ENCODE assay signal across 14 cellular contexts in genomic region chr11:33179431-33179830, GRCh38. TPM values are rescaled to one million over a fixed set of nuclear protein-coding genes. Genes with fewer than 3 reads are reported as not detected.
DNase-seq lines count a peak whose midpoint lies in the region; ATAC-seq lines count a peak whose summit lies in the region.
"Had no signal": no experiment of that assay in that cellular context is flagged by ENCODE, and none has a peak within 500 bp of the region (broad histone marks: within the 10 kb centered on the region; RNA-seq: fewer than 3 reads in every experiment).

No MANE protein-coding gene starts in this region.

- no peak overlapping the region for H3K4me3 Mint-ChIP-seq in activated CD4-positive, alpha-beta memory T cell treated with anti-CD3 and anti-CD28 coated beads, Interleukin-2, amount 10 ng/mL, durations not matched to agents 7 days and 5 days
- no peak overlapping the region for H3K4me3 Mint-ChIP-seq in activated CD4-positive, alpha-beta memory T cell treated with anti-CD3 and anti-CD28 coated beads for 36 hours
- H3K4me3 Mint-ChIP-seq in activated naive CD8-positive, alpha-beta T cell treated with anti-CD3 and anti-CD28 coated beads, Interleukin-2, amount 50 U/mL, for 24 hours, result no peak overlapping the region
- H3K4me3 Mint-ChIP-seq: activated naive CD4-positive, alpha-beta T cell treated with anti-CD3 and anti-CD28 coated beads, Interleukin-2, amount 50 U/mL, for 24 hours had no signal

- peak; percentile 39 for DNase-seq in activated CD4-positive, alpha-beta memory T cell treated with anti-CD3 and anti-CD28 coated beads, Interleukin-2, amount 10 ng/mL, durations not matched to agents 7 days and 5 days
- no peak for DNase-seq in activated CD4-positive, alpha-beta memory T cell treated with anti-CD3 and anti-CD28 coated beads for 36 hours
- peak; percentile 11 for DNase-seq in NAMALWA (ENCODE audit: low spot score)
- no peak for DNase-seq in activated naive CD8-positive, alpha-beta T cell treated with anti-CD3 and anti-CD28 coated beads, Interleukin-2, amount 50 U/mL, for 24 hours
- peak; percentile 49 for DNase-seq in pulmonary artery endothelial cell (ENCODE audit: low read depth, low spot score)
- no peak for DNase-seq in NK-92 treated with Interleukin-12 subunit alpha and Interleukin-12 subunit beta, amount 100 ng/mL, for 24 hours (lab: John Stamatoyannopoulos, UW)
- no peak for DNase-seq in NCI-H446 (lab: John Stamatoyannopoulos, UW)
- no peak for DNase-seq in stimulated activated CD4-positive, alpha-beta T cell treated with anti-CD3 and anti-CD28 coated beads, Interleukin-4, amount 100 ng/mL, for 4 hours
- DNase-seq: activated CD8-positive, alpha-beta memory T cell treated with anti-CD3 and anti-CD28 coated beads, Interleukin-2, amount 50 U/mL, for 4 hours; COR-L47; mammary epithelial cell; NCI-H1092; retina had no signal

- intact Hi-C loops in activated CD4-positive, alpha-beta memory T cell treated with anti-CD3 and anti-CD28 coated beads for 36 hours (cut with micrococcal nuclease), result no loop called here

- peaks cover 28% of the 10 kb centered on the region for H3K4me1 Mint-ChIP-seq in activated CD4-positive, alpha-beta memory T cell treated with anti-CD3 and anti-CD28 coated beads, Interleukin-2, amount 10 ng/mL, durations not matched to agents 7 days and 5 days
- peaks cover 11% of the 10 kb centered on the region for H3K4me1 Mint-ChIP-seq in activated CD4-positive, alpha-beta memory T cell treated with anti-CD3 and anti-CD28 coated beads for 36 hours (ENCODE audit: low read depth)
- peaks cover 17% of the 10 kb centered on the region for H3K4me1 Mint-ChIP-seq in activated naive CD8-positive, alpha-beta T cell treated with anti-CD3 and anti-CD28 coated beads, Interleukin-2, amount 50 U/mL, for 24 hours

- peaks cover 13% of the 10 kb centered on the region for H3K36me3 Mint-ChIP-seq in activated CD4-positive, alpha-beta memory T cell treated with anti-CD3 and anti-CD28 coated beads, Interleukin-2, amount 10 ng/mL, durations not matched to agents 7 days and 5 days (ENCODE audit: low read depth)
- no peaks in the 10 kb centered on the region for H3K36me3 Mint-ChIP-seq in activated CD4-positive, alpha-beta memory T cell treated with anti-CD3 and anti-CD28 coated beads for 36 hours
- H3K36me3 Mint-ChIP-seq in activated naive CD8-positive, alpha-beta T cell treated with anti-CD3 and anti-CD28 coated beads, Interleukin-2, amount 50 U/mL, for 24 hours (ENCODE audit: low read depth), result no peaks in the 10 kb centered on the region

- H3K9me3 Mint-ChIP-seq in activated CD4-positive, alpha-beta memory T cell treated with anti-CD3 and anti-CD28 coated beads, Interleukin-2, amount 10 ng/mL, durations not matched to agents 7 days and 5 days, result peaks cover 4% of the 10 kb centered on the region
- H3K9me3 Mint-ChIP-seq in activated CD4-positive, alpha-beta memory T cell treated with anti-CD3 and anti-CD28 coated beads for 36 hours, result no peaks in the 10 kb centered on the region
- peaks cover 3% of the 10 kb centered on the region for H3K9me3 Mint-ChIP-seq in activated naive CD8-positive, alpha-beta T cell treated with anti-CD3 and anti-CD28 coated beads, Interleukin-2, amount 50 U/mL, for 24 hours
- H3K9me3 Mint-ChIP-seq: activated naive CD4-positive, alpha-beta T cell treated with anti-CD3 and anti-CD28 coated beads, Interleukin-2, amount 50 U/mL, for 24 hours had no signal

- no peak for ATAC-seq in activated naive CD8-positive, alpha-beta T cell treated with anti-CD3 and anti-CD28 coated beads, Interleukin-2, amount 50 U/mL, for 24 hours

- POLR2A ChIA-PET in activated CD4-positive, alpha-beta memory T cell treated with anti-CD3 and anti-CD28 coated beads, Interleukin-2, amount 10 ng/mL, durations not matched to agents 7 days and 5 days (lab: Charles Lee), result interaction anchor here (2.5 kb wide), 1 partner anchor 18 kb away, joined by 12 read pairs; the partner anchor contains the start of gene CSTF3
- POLR2A ChIA-PET in activated CD4-positive, alpha-beta memory T cell treated with anti-CD3 and anti-CD28 coated beads for 36 hours (lab: Charles Lee), result no interaction called here

- H3K27ac Mint-ChIP-seq in activated CD4-positive, alpha-beta memory T cell treated with anti-CD3 and anti-CD28 coated beads, Interleukin-2, amount 10 ng/mL, durations not matched to agents 7 days and 5 days, result peak overlapping the region; percentile 28
- H3K27ac Mint-ChIP-seq in activated CD4-positive, alpha-beta memory T cell treated with anti-CD3 and anti-CD28 coated beads for 36 hours, result no peak overlapping the region
- peak overlapping the region; percentile 35 for H3K27ac Mint-ChIP-seq in activated naive CD8-positive, alpha-beta T cell treated with anti-CD3 and anti-CD28 coated beads, Interleukin-2, amount 50 U/mL, for 24 hours
- H3K27ac Mint-ChIP-seq: activated naive CD4-positive, alpha-beta T cell treated with anti-CD3 and anti-CD28 coated beads, Interleukin-2, amount 50 U/mL, for 24 hours had no signal

- H3K27me3 Mint-ChIP-seq in activated CD4-positive, alpha-beta memory T cell treated with anti-CD3 and anti-CD28 coated beads, Interleukin-2, amount 10 ng/mL, durations not matched to agents 7 days and 5 days, result no peaks in the 10 kb centered on the region
- H3K27me3 Mint-ChIP-seq in activated CD4-positive, alpha-beta memory T cell treated with anti-CD3 and anti-CD28 coated beads for 36 hours, result no peaks in the 10 kb centered on the region
- no peaks in the 10 kb centered on the region for H3K27me3 Mint-ChIP-seq in activated naive CD8-positive, alpha-beta T cell treated with anti-CD3 and anti-CD28 coated beads, Interleukin-2, amount 50 U/mL, for 24 hours
- H3K27me3 Mint-ChIP-seq: activated naive CD4-positive, alpha-beta T cell treated with anti-CD3 and anti-CD28 coated beads, Interleukin-2, amount 50 U/mL, for 24 hours had no signal

- CTCF ChIA-PET in activated CD4-positive, alpha-beta memory T cell treated with anti-CD3 and anti-CD28 coated beads, Interleukin-2, amount 10 ng/mL, durations not matched to agents 7 days and 5 days (lab: Charles Lee), result interaction anchor here (1.1 to 3.6 kb wide), 2 partner anchors 15 to 150 kb away, joined by 3 to 15 read pairs; no protein-coding TSS in a partner anchor
- CTCF ChIA-PET in activated CD4-positive, alpha-beta memory T cell treated with anti-CD3 and anti-CD28 coated beads for 36 hours (lab: Charles Lee), result interaction anchor here (0.6 kb wide), 1 partner anchor 110 kb away, joined by 3 read pairs; no protein-coding TSS in a partner anchor

RNA-seq across cellular contexts. Expression of gene CSTF3, which starts 18.2 kb away (rescaled TPM):
- 10 to 100 TPM; 26.5 to 30.2 TPM for total RNA-seq in activated CD4-positive, alpha-beta memory T cell treated with anti-CD3 and anti-CD28 coated beads, Interleukin-2, amount 10 ng/mL, durations not matched to agents 7 days and 5 days
- total RNA-seq in activated CD4-positive, alpha-beta memory T cell treated with anti-CD3 and anti-CD28 coated beads for 36 hours, result 10 to 100 TPM; 31.7 to 33.7 TPM
- total RNA-seq in pulmonary artery endothelial cell, result 34.2 and 39.3 TPM in 2 replicates

Comparison
In these comparisons a context has a peak if more than half of its experiments do, and no peak if none do; other contexts are left out.
1. DNase-seq: peak in activated CD4-positive, alpha-beta memory T cell treated with anti-CD3 and anti-CD28 coated beads, Interleukin-2, amount 10 ng/mL, durations not matched to agents 7 days and 5 days (single experiment), NAMALWA (single experiment) and pulmonary artery endothelial cell (single experiment); none in activated CD4-positive, alpha-beta memory T cell treated with anti-CD3 and anti-CD28 coated beads for 36 hours (single experiment), activated naive CD8-positive, alpha-beta T cell treated with anti-CD3 and anti-CD28 coated beads, Interleukin-2, amount 50 U/mL, for 24 hours (single experiment), NK-92 treated with Interleukin-12 subunit alpha and Interleukin-12 subunit beta, amount 100 ng/mL, for 24 hours (single experiment), NCI-H446 (0 of 2) and stimulated activated CD4-positive, alpha-beta T cell treated with anti-CD3 and anti-CD28 coated beads, Interleukin-4, amount 100 ng/mL, for 4 hours (0 of 2).